ENCODE assay signal across 24 cellular contexts in genomic region chr20:62892348-62893304, GRCh38. TPM values are rescaled to one million over a fixed set of nuclear protein-coding genes. Genes with fewer than 3 reads are reported as not detected.
DNase-seq lines count a peak whose midpoint lies in the region; ATAC-seq and TF ChIP-seq lines count a peak whose summit lies in the region.
"Had no signal": no experiment of that assay in that cellular context is flagged by ENCODE, and none has a peak within 500 bp of the region (broad histone marks: within the 10 kb centered on the region; RNA-seq: fewer than 3 reads in every experiment).

No MANE protein-coding gene starts in this region.

- TF ChIP-seq POLR2A in HCT116 (IDR thresholded peaks at IDR 0.05; ENCODE audit: borderline replicate concordance, extremely low read depth, insufficient read depth, insufficient read length), result no peak

- no peaks in the 10 kb centered on the region for H3K4me1 ChIP-seq in HCT116 (ENCODE audit: control insufficient read depth in 1 of 2, insufficient read depth in 2 of 2, low read length in 2 of 2)

- H3K79me2 ChIP-seq in HCT116 (ENCODE audit: insufficient read depth, low read length), result no peaks in the 10 kb centered on the region

- H3K27ac Mint-ChIP-seq in activated T-cell treated with anti-CD3 and anti-CD28 coated beads, Interleukin-2, amount 50 U/mL, for 24 hours, result peak overlapping the region; percentile 30
- H3K27ac Mint-ChIP-seq in activated naive CD4-positive, alpha-beta T cell treated with anti-CD3 and anti-CD28 coated beads, Interleukin-2, amount 10 ng/mL, durations not matched to agents 7 days and 5 days, result peak overlapping the region; percentile 93
- H3K27ac Mint-ChIP-seq: memory B cell had no signal

- H3K9me2 ChIP-seq in HCT116 (ENCODE audit: insufficient read depth), result no peaks in the 10 kb centered on the region

- no peak overlapping the region for H3K27ac ChIP-seq in HCT116 (ENCODE audit: low read depth, low read length)
- H3K27ac ChIP-seq: body of pancreas, esophagus squamous epithelium, right atrium auricular region, SJSA1, thoracic aorta had no signal

- TF ChIP-seq CTCF in HCT116 (IDR thresholded peaks at IDR 0.05 in 2 of 3, conservative IDR thresholded peaks at IDR 0.05 in 1 of 3; ENCODE audit: borderline replicate concordance in 1 of 3, insufficient read depth in 1 of 3, low read depth in 2 of 3, low read length in 2 of 3), result no peak

- H3K36me3 ChIP-seq in HCT116 (ENCODE audit: control insufficient read depth in 1 of 2, insufficient read depth in 2 of 2, low read length in 2 of 2), result peaks cover 54 to 66% of the 10 kb centered on the region in 2 experiments

- H3K27me3 Mint-ChIP-seq in activated T-cell treated with anti-CD3 and anti-CD28 coated beads, Interleukin-2, amount 50 U/mL, for 24 hours, result no peaks in the 10 kb centered on the region
- no peaks in the 10 kb centered on the region for H3K27me3 Mint-ChIP-seq in activated naive CD4-positive, alpha-beta T cell treated with anti-CD3 and anti-CD28 coated beads, Interleukin-2, amount 10 ng/mL, durations not matched to agents 7 days and 5 days
- H3K27me3 Mint-ChIP-seq: CD4-positive, CD25-positive, alpha-beta regulatory T cell; IgD-negative memory B cell; memory B cell had no signal

- no peak for TF ChIP-seq RAD21 in HCT116 (IDR thresholded peaks at IDR 0.05; ENCODE audit: low read depth)

- no peak overlapping the region for H3K4me2 ChIP-seq in HCT116 (ENCODE audit: low read length)

- intact Hi-C loops in HCT116 (cut with micrococcal nuclease), result no loop called here
- intact Hi-C loops in posterior vena cava (cut with DNase I), result loop anchor here in 1 of 2 donors (10.0 kb wide), 1 partner anchor 112 kb away; the partner anchor contains the start of gene BHLHE23

- no peak overlapping the region for H2AFZ ChIP-seq in HCT116 (ENCODE audit: low read depth, low read length, poor library complexity, severe bottlenecking)

- peaks cover 98% of the 10 kb centered on the region for H3K36me3 Mint-ChIP-seq in activated T-cell treated with anti-CD3 and anti-CD28 coated beads, Interleukin-2, amount 50 U/mL, for 24 hours (ENCODE audit: low read depth)
- peaks cover 74% of the 10 kb centered on the region for H3K36me3 Mint-ChIP-seq in activated naive CD4-positive, alpha-beta T cell treated with anti-CD3 and anti-CD28 coated beads, Interleukin-2, amount 10 ng/mL, durations not matched to agents 7 days and 5 days

- no peak overlapping the region for H3K4me3 Mint-ChIP-seq in activated T-cell treated with anti-CD3 and anti-CD28 coated beads, Interleukin-2, amount 50 U/mL, for 24 hours
- H3K4me3 Mint-ChIP-seq in activated naive CD4-positive, alpha-beta T cell treated with anti-CD3 and anti-CD28 coated beads, Interleukin-2, amount 10 ng/mL, durations not matched to agents 7 days and 5 days, result no peak overlapping the region
- H3K4me3 Mint-ChIP-seq: CD4-positive, CD25-positive, alpha-beta regulatory T cell; IgD-negative memory B cell; memory B cell had no signal

- DNase-seq in activated T-cell treated with anti-CD3 and anti-CD28 coated beads, Interleukin-2, amount 50 U/mL, for 24 hours, result no peak
- no peak for DNase-seq in activated T-cell treated with anti-CD3 and anti-CD28 coated beads, Interleukin-2, amount 50 U/mL, for 48 hours
- DNase-seq in HCT116 (ENCODE audit: low read depth, low spot score) (no peak), posterior vena cava (ENCODE audit: low spot score) (peak; percentile 26), NCI-H1930 (lab: John Stamatoyannopoulos, UW) (no peak), iPS-NIHi11 (ENCODE audit: low spot score) (no peak)
- DNase-seq in activated naive CD4-positive, alpha-beta T cell treated with anti-CD3 and anti-CD28 coated beads, Interleukin-2, amount 10 ng/mL, durations not matched to agents 7 days and 5 days, result peak; percentile 73
- DNase-seq: body of pancreas; effector memory CD4-positive, alpha-beta T cell; esophagus squamous epithelium; kidney glomerular epithelial cell; MG63; NCI-H1436 treated with DMSO at 0.1 percent for 48 hours; NCI-H2227 treated with DMSO at 0.1 percent for 48 hours; T-helper 9 cell had no signal

- H3K9me3 ChIP-seq in HCT116 (ENCODE audit: control insufficient read depth in 1 of 2, insufficient read depth in 1 of 2, low read depth in 1 of 2, low read length in 2 of 2), result no peaks in the 10 kb centered on the region
- H3K9me3 ChIP-seq: body of pancreas, esophagus squamous epithelium, MG63, right atrium auricular region, SJSA1, thoracic aorta had no signal

- no peak overlapping the region for H3K9ac ChIP-seq in HCT116 (ENCODE audit: low read length)

- H3K4me1 Mint-ChIP-seq in activated T-cell treated with anti-CD3 and anti-CD28 coated beads, Interleukin-2, amount 50 U/mL, for 24 hours (ENCODE audit: low read depth), result peaks cover 8% of the 10 kb centered on the region
- peaks cover 47% of the 10 kb centered on the region for H3K4me1 Mint-ChIP-seq in activated naive CD4-positive, alpha-beta T cell treated with anti-CD3 and anti-CD28 coated beads, Interleukin-2, amount 10 ng/mL, durations not matched to agents 7 days and 5 days

- CTCF ChIA-PET in HCT116 (lab: Charles Lee), result no interaction called here
- CTCF ChIA-PET in activated naive CD4-positive, alpha-beta T cell treated with anti-CD3 and anti-CD28 coated beads, Interleukin-2, amount 10 ng/mL, durations not matched to agents 7 days and 5 days (lab: Charles Lee), result interaction anchor here (1.0 to 2.5 kb wide), 5 partner anchors 15 to 25 kb away, joined by 3 to 14 read pairs (median 3); no protein-coding TSS in a partner anchor

- no peak overlapping the region for H3K4me3 ChIP-seq in HCT116 (replicated peaks in 1 of 2; ENCODE audit: low read depth in 1 of 2, low read length in 2 of 2)
- H3K4me3 ChIP-seq: body of pancreas, esophagus squamous epithelium, GM12878, MG63, right atrium auricular region, SJSA1, thoracic aorta had no signal

- BruUV-seq in HCT116 (replicated peaks; lab: Mats Ljungman, UMichigan), result TSS peak; percentile 19

- no peaks in the 10 kb centered on the region for H4K20me1 ChIP-seq in HCT116 (ENCODE audit: insufficient read depth)

- no peak for ATAC-seq in HCT116
- ATAC-seq: body of pancreas, GM12878, Panc1 had no signal

- POLR2A ChIA-PET in HCT116 (lab: Charles Lee), result no interaction called here

- no peaks in the 10 kb centered on the region for H3K9me3 Mint-ChIP-seq in activated T-cell treated with anti-CD3 and anti-CD28 coated beads, Interleukin-2, amount 50 U/mL, for 24 hours
- no peaks in the 10 kb centered on the region for H3K9me3 Mint-ChIP-seq in activated naive CD4-positive, alpha-beta T cell treated with anti-CD3 and anti-CD28 coated beads, Interleukin-2, amount 10 ng/mL, durations not matched to agents 7 days and 5 days
- H3K9me3 Mint-ChIP-seq: IgD-negative memory B cell, memory B cell had no signal

- RAD21 ChIA-PET in HCT116 (lab: Charles Lee; ENCODE audit: low non-redundant PET in 1 of 2, low total read pairs in 2 of 2, uncharacterized antibody in 2 of 2, unreplicated experiment in 2 of 2), result interaction anchor here in 1 of 2 experiments (0.7 kb wide), 1 partner anchor 60 kb away, joined by 3 read pairs; no protein-coding TSS in a partner anchor

- H3K27me3 ChIP-seq in HCT116 (ENCODE audit: insufficient read depth, low read length), result no peaks in the 10 kb centered on the region
- H3K27me3 ChIP-seq: body of pancreas, esophagus squamous epithelium, MG63, right atrium auricular region, SJSA1 had no signal

TF ChIP-seq in HCT116, 20 proteins besides CTCF, POLR2A, EP300 and RAD21:
- TF ChIP-seq ZBTB33 (IDR thresholded peaks at IDR 0.05; ENCODE audit: extremely low read depth, insufficient replicate concordance, low read length), result no peak
- TF ChIP-seq ZNF274 (IDR thresholded peaks at IDR 0.05; ENCODE audit: low read depth, low read length), result no peak

RNA-seq across cellular contexts. Expression of gene TCFL5, which starts 31.0 kb away (rescaled TPM):
- total RNA-seq in HCT116 (2021; ENCODE audit: unreplicated experiment), result 20.4 TPM
- 8.9 and 10.9 TPM in 2 replicates for polyA plus RNA-seq in HCT116 (2012)
- 10 to 100 TPM in 1 of 2 donors, 1 to 10 TPM in 1; 9.6 to 10.9 TPM for total RNA-seq in posterior vena cava

RNA-seq across cellular contexts. Expression of gene DIDO1, which starts 33.7 kb away (rescaled TPM):
- total RNA-seq in HCT116 (2021; ENCODE audit: unreplicated experiment) (41.4 TPM), posterior vena cava (10 to 100 TPM; 38.5 to 44.1 TPM)
- polyA plus RNA-seq in HCT116 (2012), result 18.9 and 21.9 TPM in 2 replicates

RNA-seq across cellular contexts. Expression of gene GID8, which starts 45.3 kb away (rescaled TPM):
- total RNA-seq in HCT116 (2021; ENCODE audit: unreplicated experiment) (35.6 TPM), posterior vena cava (10 to 100 TPM; 14.9 to 20.0 TPM)
- 22.1 and 24.1 TPM in 2 replicates for polyA plus RNA-seq in HCT116 (2012)

RNA-seq across cellular contexts. Expression of gene SLC17A9, which starts 59.9 kb away (rescaled TPM):
- 37.6 TPM for total RNA-seq in HCT116 (2021; ENCODE audit: unreplicated experiment)
- polyA plus RNA-seq in HCT116 (2012), result 24.4 and 24.9 TPM in 2 replicates
- 10 to 100 TPM in 1 of 2 donors, 1 to 10 TPM in 1; 9.9 to 16.3 TPM for total RNA-seq in posterior vena cava
- total RNA-seq: myocyte, SJSA1 had no signal

Comparison
In these comparisons a context has a peak if more than half of its experiments do, and no peak if none do; other contexts are left out.
1. DNase-seq: peak in activated naive CD4-positive, alpha-beta T cell treated with anti-CD3 and anti-CD28 coated beads, Interleukin-2, amount 10 ng/mL, durations not matched to agents 7 days and 5 days (single experiment) and posterior vena cava (single experiment); none in activated T-cell treated with anti-CD3 and anti-CD28 coated beads, Interleukin-2, amount 50 U/mL, for 24 hours (single experiment), activated T-cell treated with anti-CD3 and anti-CD28 coated beads, Interleukin-2, amount 50 U/mL, for 48 hours (0 of 2), HCT116 (single experiment), NCI-H1930 (0 of 2) and iPS-NIHi11 (single experiment).